Comparison of ENCODE assay signal across 13 cellular contexts in genomic region chr12:13900718-13901117, GRCh38.
"Had no signal": no experiment of that assay in that cellular context is flagged by ENCODE, and none has a peak within 500 bp of the region (broad histone marks: within the 10 kb centered on the region; RNA-seq: fewer than 3 reads in every experiment).

No MANE protein-coding gene starts in this region.

- H3K4me3 Mint-ChIP-seq: endodermal cell; naive thymus-derived CD8-positive, alpha-beta T cell; type B pancreatic cell had no signal

- H3K4me1 ChIP-seq: thyroid gland had no signal

- H3K4me1 Mint-ChIP-seq: endodermal cell; naive thymus-derived CD8-positive, alpha-beta T cell had no signal

- H3K9me3 ChIP-seq: thyroid gland had no signal

- H3K4me3 ChIP-seq: coronary artery, hepatocyte, thyroid gland had no signal

- DNase-seq: effector CD4-positive, alpha-beta T cell; endodermal cell; foreskin melanocyte; head of caudate nucleus; kidney; naive thymus-derived CD8-positive, alpha-beta T cell; posterior cingulate gyrus; stimulated activated naive CD4-positive, alpha-beta T cell treated with Interleukin-2 at 50 U/mL for 16 hours; thyroid gland had no signal

- H3K36me3 ChIP-seq: thyroid gland had no signal

- H3K27ac Mint-ChIP-seq: endodermal cell; naive thymus-derived CD8-positive, alpha-beta T cell; type B pancreatic cell had no signal

- H3K27me3 ChIP-seq: hepatocyte, thyroid gland had no signal

- H3K27ac ChIP-seq: coronary artery, hepatocyte, thyroid gland had no signal

- H3K9me3 Mint-ChIP-seq: type B pancreatic cell had no signal

- ATAC-seq: naive thymus-derived CD8-positive, alpha-beta T cell; sciatic nerve had no signal
